27 cellular contexts compared by ENCODE assay signal in the genomic region with DNA sequence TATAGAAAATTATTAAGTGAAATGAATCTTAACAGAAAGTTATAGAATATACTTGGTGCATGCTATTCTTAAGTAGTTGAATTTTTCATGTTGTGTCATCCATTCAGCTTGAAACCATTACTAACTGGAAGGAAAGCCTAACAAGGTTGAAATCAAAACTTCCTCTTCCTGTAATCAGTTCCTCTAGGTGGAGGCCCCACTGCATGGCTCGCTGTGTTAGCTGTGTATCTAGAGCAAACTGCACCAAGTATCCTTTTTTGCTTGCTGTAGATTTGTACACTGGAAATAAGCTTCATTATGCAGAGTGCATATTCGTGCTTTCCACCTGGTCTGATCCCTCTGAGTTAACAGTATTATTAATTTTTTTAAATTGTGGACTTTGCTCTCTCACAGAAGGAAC.
"Had no signal": no experiment of that assay in that cellular context is flagged by ENCODE, and none has a peak within 500 bp of the region (broad histone marks: within the 10 kb centered on the region; RNA-seq: fewer than 3 reads in every experiment).

No MANE protein-coding gene starts in this region.

- H3K27me3 ChIP-seq: breast epithelium, esophagus muscularis mucosa, foreskin keratinocyte, heart left ventricle, neutrophil, ovary, stomach, thyroid gland, upper lobe of left lung, vagina had no signal

- DNase-seq: activated CD4-positive, alpha-beta T cell treated with anti-CD3 and anti-CD28 coated beads for 1 hour; activated CD4-positive, alpha-beta T cell treated with anti-CD3 and anti-CD28 coated beads, Interleukin-2, amount 50 U/mL, for 1 hour; activated CD8-positive, alpha-beta T cell treated with anti-CD3 and anti-CD28 coated beads for 36 hours; activated T-cell treated with anti-CD3 and anti-CD28 coated beads, Interleukin-2, amount 50 U/mL, for 48 hours; central memory CD4-positive, alpha-beta T cell; foreskin keratinocyte; heart left ventricle; hypothalamus; immature natural killer cell; kidney; naive B cell; nephron progenitor cell; ovary; stimulated activated CD4-positive, alpha-beta T cell treated with anti-CD3 and anti-CD28 coated beads, Interleukin-4, amount 100 ng/mL, for 24 hours; stimulated activated naive B cell treated with anti-CD40 and anti-IgM and Interleukin-4, amounts not matched to agents 10 μg/mL and 1 μg/mL and 100 μg/mL, for 72 hours; stomach; thyroid gland; upper lobe of left lung had no signal

- H3K4me3 ChIP-seq: breast epithelium, esophagus muscularis mucosa, heart left ventricle, ovary, skin epidermis, stomach, thyroid gland, upper lobe of left lung, vagina had no signal

- H3K36me3 Mint-ChIP-seq: activated naive CD4-positive, alpha-beta T cell treated with anti-CD3 and anti-CD28 coated beads, Interleukin-2, amount 50 U/mL, for 72 hours; immature natural killer cell; mesothelial cell of epicardium; naive B cell; stimulated activated naive B cell treated with anti-CD40 and anti-IgM and Interleukin-4, amounts not matched to agents 10 μg/mL and 1 μg/mL and 100 μg/mL, for 72 hours had no signal

- H3K9me3 Mint-ChIP-seq: activated CD8-positive, alpha-beta T cell treated with anti-CD3 and anti-CD28 coated beads for 36 hours; activated T-helper 2 cell treated with anti-CD3 and anti-CD28 coated beads, Interferon-gamma antibody, Interleukin-2, Interleukin-4, amounts not matched to agents 10 μg/mL and 5 μg/mL and 100 μg/mL, durations not matched to agents 14 hours and 24 hours and 36 hours; mesothelial cell of epicardium; nephron progenitor cell; stimulated activated naive B cell treated with anti-CD40 and anti-IgM and Interleukin-4, amounts not matched to agents 10 μg/mL and 1 μg/mL and 100 μg/mL, for 72 hours had no signal

- H3K27ac ChIP-seq: breast epithelium, esophagus muscularis mucosa, foreskin keratinocyte, heart left ventricle, neutrophil, ovary, skin epidermis, stomach, thyroid gland, upper lobe of left lung, vagina had no signal

- H3K27me3 Mint-ChIP-seq: activated CD8-positive, alpha-beta T cell treated with anti-CD3 and anti-CD28 coated beads for 36 hours; naive B cell; progenitor cell of endocrine pancreas; stimulated activated naive B cell treated with anti-CD40 and anti-IgM and Interleukin-4, amounts not matched to agents 10 μg/mL and 1 μg/mL and 100 μg/mL, for 72 hours had no signal

- H3K4me1 ChIP-seq: breast epithelium, esophagus muscularis mucosa, foreskin keratinocyte, heart left ventricle, stomach, thyroid gland, upper lobe of left lung, vagina had no signal

- H3K27ac Mint-ChIP-seq: activated CD8-positive, alpha-beta T cell treated with anti-CD3 and anti-CD28 coated beads for 36 hours; activated naive CD4-positive, alpha-beta T cell treated with anti-CD3 and anti-CD28 coated beads, Interleukin-2, amount 50 U/mL, for 72 hours; activated T-helper 2 cell treated with anti-CD3 and anti-CD28 coated beads, Interferon-gamma antibody, Interleukin-2, Interleukin-4, amounts not matched to agents 10 μg/mL and 5 μg/mL and 100 μg/mL, durations not matched to agents 14 hours and 24 hours and 36 hours; immature natural killer cell; mesothelial cell of epicardium; naive B cell; nephron progenitor cell; progenitor cell of endocrine pancreas; stimulated activated naive B cell treated with anti-CD40 and anti-IgM and Interleukin-4, amounts not matched to agents 10 μg/mL and 1 μg/mL and 100 μg/mL, for 72 hours had no signal

- H3K9me3 ChIP-seq: breast epithelium, esophagus muscularis mucosa, heart left ventricle, ovary, stomach, thyroid gland, upper lobe of left lung, vagina had no signal

- H3K4me3 Mint-ChIP-seq: activated CD8-positive, alpha-beta T cell treated with anti-CD3 and anti-CD28 coated beads for 36 hours; immature natural killer cell; mesothelial cell of epicardium; naive B cell; nephron progenitor cell; stimulated activated naive B cell treated with anti-CD40 and anti-IgM and Interleukin-4, amounts not matched to agents 10 μg/mL and 1 μg/mL and 100 μg/mL, for 72 hours had no signal

- H3K36me3 ChIP-seq: breast epithelium, esophagus muscularis mucosa, heart left ventricle, neutrophil, ovary, stomach, thyroid gland, upper lobe of left lung, vagina had no signal

- H3K4me1 Mint-ChIP-seq: immature natural killer cell; mesothelial cell of epicardium; naive B cell; nephron progenitor cell; stimulated activated naive B cell treated with anti-CD40 and anti-IgM and Interleukin-4, amounts not matched to agents 10 μg/mL and 1 μg/mL and 100 μg/mL, for 72 hours had no signal
